7 cellular contexts compared by ENCODE assay signal in genomic region chr5:73447234-73448071, GRCh38. TPM values are rescaled to one million over a fixed set of nuclear protein-coding genes. Genes with fewer than 3 reads are reported as not detected.
DNase-seq lines count a peak whose midpoint lies in the region; ATAC-seq and TF ChIP-seq lines count a peak whose summit lies in the region.

No MANE protein-coding gene starts in this region.

- peaks cover 83% of the 10 kb centered on the region for H3K27me3 Mint-ChIP-seq in T-helper 2 cell treated with Interferon-gamma antibody and Interleukin-4, amounts not matched to agents 5 μg/mL and 100 μg/mL, for 36 hours (ENCODE audit: low read depth)
- H3K27me3 Mint-ChIP-seq in type B pancreatic cell, result peaks cover 89% of the 10 kb centered on the region

- DNase-seq in T-helper 2 cell treated with Interferon-gamma antibody and Interleukin-4, amounts not matched to agents 5 μg/mL and 100 μg/mL, for 36 hours (ENCODE audit: low spot score), result peak; percentile 37
- DNase-seq in choroid plexus epithelial cell (ENCODE audit: low read depth) (peak; percentile 78), lung microvascular endothelial cell (ENCODE audit: low read depth in 2 of 2) (peak; percentile 49 to 53), type B pancreatic cell (ENCODE audit: extremely low spot score, unreplicated experiment) (peak; percentile 77)

- H3K4me1 Mint-ChIP-seq in T-helper 2 cell treated with Interferon-gamma antibody and Interleukin-4, amounts not matched to agents 5 μg/mL and 100 μg/mL, for 36 hours (ENCODE audit: low read depth), result peaks cover 18% of the 10 kb centered on the region
- H3K4me1 Mint-ChIP-seq in type B pancreatic cell (ENCODE audit: unreplicated experiment), result peaks cover 18% of the 10 kb centered on the region

- no peaks in the 10 kb centered on the region for H3K36me3 Mint-ChIP-seq in T-helper 2 cell treated with Interferon-gamma antibody and Interleukin-4, amounts not matched to agents 5 μg/mL and 100 μg/mL, for 36 hours (ENCODE audit: low read depth)
- H3K36me3 Mint-ChIP-seq in type B pancreatic cell, result peaks cover 5% of the 10 kb centered on the region

- H3K27ac Mint-ChIP-seq in T-helper 2 cell treated with Interferon-gamma antibody and Interleukin-4, amounts not matched to agents 5 μg/mL and 100 μg/mL, for 36 hours, result peak overlapping the region; percentile 68
- H3K27ac Mint-ChIP-seq in type B pancreatic cell, result peak overlapping the region; percentile 41

- no peaks in the 10 kb centered on the region for H3K9me3 Mint-ChIP-seq in T-helper 2 cell treated with Interferon-gamma antibody and Interleukin-4, amounts not matched to agents 5 μg/mL and 100 μg/mL, for 36 hours
- H3K9me3 Mint-ChIP-seq in type B pancreatic cell, result no peaks in the 10 kb centered on the region

- H3K4me3 Mint-ChIP-seq in T-helper 2 cell treated with Interferon-gamma antibody and Interleukin-4, amounts not matched to agents 5 μg/mL and 100 μg/mL, for 36 hours, result peak overlapping the region; percentile 78
- peak overlapping the region; percentile 90 for H3K4me3 Mint-ChIP-seq in type B pancreatic cell

- peak; percentile 32 for ATAC-seq in HG03521 (IDR thresholded peaks at IDR 0.05; ENCODE audit: unreplicated experiment)
- ATAC-seq in GM19455 (IDR thresholded peaks at IDR 0.05; ENCODE audit: unreplicated experiment), result no peak

- H3K4me3 ChIP-seq in GM08714 (ENCODE audit: low read length) (peak overlapping the region; percentile 52; the same call in 1 of the 2 replicates), choroid plexus epithelial cell (ENCODE audit: low read depth, low read length) (peak overlapping the region; percentile 88)

- TF ChIP-seq CTCF in choroid plexus epithelial cell (conservative IDR thresholded peaks at IDR 0.05; ENCODE audit: low read depth, low read length) (no peak), type B pancreatic cell (conservative IDR thresholded peaks at IDR 0.05) (no peak)

RNA-seq across cellular contexts. Expression of gene FOXD1, which starts 1.1 kb away (rescaled TPM):
- total RNA-seq in lung microvascular endothelial cell (0.22 TPM in 1 of 2 replicates, not detected in the other), type B pancreatic cell (ENCODE audit: low replicate concordance) (1.3 and 15.9 TPM in 2 replicates)

RNA-seq across cellular contexts. Expression of gene BTF3, which starts 50.8 kb away (rescaled TPM):
- 193 and 250 TPM in 2 replicates for total RNA-seq in lung microvascular endothelial cell
- 578 and 664 TPM in 2 replicates for total RNA-seq in type B pancreatic cell (ENCODE audit: low replicate concordance)
